12 cellular contexts compared by ENCODE assay signal in genomic region chr11:90113541-90113940, GRCh38. TPM values are rescaled to one million over a fixed set of nuclear protein-coding genes. Genes with fewer than 3 reads are reported as not detected.
DNase-seq lines count a peak whose midpoint lies in the region; ATAC-seq and TF ChIP-seq lines count a peak whose summit lies in the region.
"Had no signal": no experiment of that assay in that cellular context is flagged by ENCODE, and none has a peak within 500 bp of the region (broad histone marks: within the 10 kb centered on the region; RNA-seq: fewer than 3 reads in every experiment).

No MANE protein-coding gene starts in this region.

- H3K9me3 Mint-ChIP-seq in osteocyte (ENCODE audit: unreplicated experiment) = no peaks in the 10 kb centered on the region

- no peaks in the 10 kb centered on the region for H3K36me3 Mint-ChIP-seq in osteocyte (ENCODE audit: unreplicated experiment)

- no peak overlapping the region for H3K4me3 ChIP-seq in cardiac fibroblast (replicated peaks in 1 of 2; ENCODE audit: low read depth in 2 of 2, low read length in 2 of 2)

- H3K4me3 Mint-ChIP-seq in osteocyte (ENCODE audit: unreplicated experiment) = no peak overlapping the region

- no peak for ATAC-seq in HG03571 (IDR thresholded peaks at IDR 0.05; ENCODE audit: unreplicated experiment)
- no peak for ATAC-seq in GM21529 (IDR thresholded peaks at IDR 0.05; ENCODE audit: unreplicated experiment)
- ATAC-seq in HG03095 (IDR thresholded peaks at IDR 0.05; ENCODE audit: unreplicated experiment) = no peak

- DNase-seq in DMS79 treated with DMSO at 0.1 percent for 48 hours (lab: John Stamatoyannopoulos, UW) = peak; percentile 5
- DNase-seq in DMS79 (lab: John Stamatoyannopoulos, UW) = no peak
- DNase-seq in LoVo (ENCODE audit: low spot score) = peak; percentile 7
- peak; percentile 10 to 18 for DNase-seq in cardiac fibroblast (ENCODE audit: low read depth in 2 of 2)
- no peak for DNase-seq in osteocyte (ENCODE audit: extremely low spot score, unreplicated experiment)
- DNase-seq: NCI-H2107 had no signal

- peaks cover 31% of the 10 kb centered on the region for H3K27me3 Mint-ChIP-seq in osteocyte (ENCODE audit: unreplicated experiment)

- TF ChIP-seq CTCF in cardiac fibroblast (IDR thresholded peaks at IDR 0.05; ENCODE audit: low read depth, low read length) (peak; percentile 16), osteocyte (IDR thresholded peaks at IDR 0.05) (peak; percentile 61)

- no peaks in the 10 kb centered on the region for H3K4me1 Mint-ChIP-seq in osteocyte (ENCODE audit: unreplicated experiment)

- H3K27ac Mint-ChIP-seq in osteocyte (ENCODE audit: unreplicated experiment) = no peak overlapping the region

RNA-seq across cellular contexts. Expression of gene NAALAD2, which starts 20.9 kb away (rescaled TPM):
- 3.9 and 5.5 TPM in 2 replicates for total RNA-seq in osteocyte
- total RNA-seq: activated CD8-positive, alpha-beta memory T cell treated with anti-CD3 and anti-CD28 coated beads for 36 hours had no signal

RNA-seq across cellular contexts. Expression of gene UBTFL1, which starts 27.8 kb away (rescaled TPM):
- not detected in 2 replicates for total RNA-seq in osteocyte
- total RNA-seq: activated CD8-positive, alpha-beta memory T cell treated with anti-CD3 and anti-CD28 coated beads for 36 hours; cerebellum; urinary bladder had no signal

Comparison
In these comparisons a context has a peak if more than half of its experiments do, and no peak if none do; other contexts are left out.
1. DNase-seq: peak in DMS79 treated with DMSO at 0.1 percent for 48 hours (single experiment), LoVo (single experiment) and cardiac fibroblast (2 of 2); none in DMS79 (single experiment) and osteocyte (single experiment).